23 cellular contexts compared by ENCODE assay signal in genomic region chr5:126359884-126360283, GRCh38.
A peak's percentile ranks its signal among the peaks of the same experiment; 100 is the strongest.
DNase-seq lines count a peak whose midpoint lies in the region; ATAC-seq and FAIRE-seq lines count a peak whose summit lies in the region.
"Had no signal": no experiment of that assay in that cellular context is flagged by ENCODE, and none has a peak within 500 bp of the region (broad histone marks: within the 10 kb centered on the region; RNA-seq: fewer than 3 reads in every experiment).

No MANE protein-coding gene starts in this region.

- H3K9ac ChIP-seq in mesenchymal stem cell (ENCODE audit: low read length), result no peak overlapping the region
- H3K9ac ChIP-seq: GM23248, neural progenitor cell had no signal

- H3K4me2 ChIP-seq in mesenchymal stem cell (ENCODE audit: low read length, poor library complexity, severe bottlenecking), result no peak overlapping the region
- H3K4me2 ChIP-seq: neural progenitor cell had no signal

- no peaks in the 10 kb centered on the region for H3K36me3 ChIP-seq in mesenchymal stem cell (ENCODE audit: control insufficient read depth in 1 of 2, insufficient read depth in 2 of 2, low read depth in 1 of 2, low read length in 2 of 2)
- H3K36me3 ChIP-seq: neural progenitor cell, uterus had no signal

- H3K27me3 Mint-ChIP-seq in activated CD8-positive, alpha-beta T cell treated with anti-CD3 and anti-CD28 coated beads, Interleukin-2, amount 10 ng/mL, durations not matched to agents 7 days and 5 days (ENCODE audit: low read depth), result peaks cover 11% of the 10 kb centered on the region
- H3K27me3 Mint-ChIP-seq in activated T-cell treated with anti-CD3 and anti-CD28 coated beads, Interleukin-2, amount 50 U/mL, for 24 hours, result no peaks in the 10 kb centered on the region
- H3K27me3 Mint-ChIP-seq: activated naive CD8-positive, alpha-beta T cell; CD4-positive, alpha-beta T cell had no signal

- 70% methylated on average over 6 of the region's 6 CpGs for WGBS in mesenchymal stem cell

- DNase-seq in GM18507 (ENCODE audit: extremely low spot score, insufficient read length, low read depth) (no peak), mesenchymal stem cell (peak; percentile 92), activated gamma-delta T cell treated with Interleukin-2 at 50 U/mL for 16 hours (no peak)
- no peak for DNase-seq in activated CD8-positive, alpha-beta T cell treated with anti-CD3 and anti-CD28 coated beads, Interleukin-2, amount 10 ng/mL, durations not matched to agents 7 days and 5 days
- DNase-seq in effector CD4-positive, alpha-beta T cell, result no peak
- no peak for DNase-seq in activated T-cell treated with anti-CD3 and anti-CD28 coated beads, Interleukin-2, amount 50 U/mL, for 24 hours
- DNase-seq: activated CD4-positive, alpha-beta T cell treated with anti-CD3 and anti-CD28 coated beads, Interleukin-2, amount 50 U/mL, for 4 hours; activated T-cell treated with anti-CD3 and anti-CD28 coated beads, Interleukin-2, amount 50 U/mL, for 4 hours; CD4-positive, alpha-beta T cell; DMS79 treated with DMSO at 0.1 percent for 48 hours; effector CD8-positive, alpha-beta T cell; GM23248; head of caudate nucleus; NCI-H2029 treated with DMSO at 0.1 percent for 48 hours; NCI-H774; retina; RPMI8226; uterus had no signal

- H2BK12ac ChIP-seq in mesenchymal stem cell (ENCODE audit: low read length in 2 of 2), result no peak overlapping the region

- no peak overlapping the region for H3K27ac Mint-ChIP-seq in activated CD8-positive, alpha-beta T cell treated with anti-CD3 and anti-CD28 coated beads, Interleukin-2, amount 10 ng/mL, durations not matched to agents 7 days and 5 days
- H3K27ac Mint-ChIP-seq in activated T-cell treated with anti-CD3 and anti-CD28 coated beads, Interleukin-2, amount 50 U/mL, for 24 hours, result no peak overlapping the region
- H3K27ac Mint-ChIP-seq: activated naive CD8-positive, alpha-beta T cell; CD4-positive, alpha-beta T cell; neural progenitor cell had no signal

- no peak overlapping the region for H3K23ac ChIP-seq in mesenchymal stem cell (ENCODE audit: low read length in 2 of 2)

- H4K8ac ChIP-seq in mesenchymal stem cell (ENCODE audit: low read length), result no peak overlapping the region

- no peak overlapping the region for H3K27ac ChIP-seq in mesenchymal stem cell (ENCODE audit: low read length, poor library complexity, severe bottlenecking)
- H3K27ac ChIP-seq: GM23248, neural progenitor cell, uterus had no signal

- peak overlapping the region; percentile 29 for H2BK120ac ChIP-seq in mesenchymal stem cell (ENCODE audit: low read depth, low read length)

- no peak overlapping the region for H3K4me3 Mint-ChIP-seq in activated CD8-positive, alpha-beta T cell treated with anti-CD3 and anti-CD28 coated beads, Interleukin-2, amount 10 ng/mL, durations not matched to agents 7 days and 5 days
- H3K4me3 Mint-ChIP-seq in activated T-cell treated with anti-CD3 and anti-CD28 coated beads, Interleukin-2, amount 50 U/mL, for 24 hours, result no peak overlapping the region
- H3K4me3 Mint-ChIP-seq: activated naive CD8-positive, alpha-beta T cell; activated T-cell treated with anti-CD3 and anti-CD28 coated beads, Interleukin-2, amount 50 U/mL, for 4 hours; CD4-positive, alpha-beta T cell; neural progenitor cell had no signal

- H2BK5ac ChIP-seq in mesenchymal stem cell (ENCODE audit: low read depth, low read length, poor library complexity, severe bottlenecking), result no peak overlapping the region

- CTCF ChIA-PET in activated CD8-positive, alpha-beta T cell treated with anti-CD3 and anti-CD28 coated beads, Interleukin-2, amount 10 ng/mL, durations not matched to agents 7 days and 5 days (lab: Charles Lee), result interaction anchor here (1.2 to 9.3 kb wide), 2 partner anchors 140 to 184 kb away, joined by 4 to 89 read pairs; no protein-coding TSS in a partner anchor

- H2AK5ac ChIP-seq in mesenchymal stem cell (ENCODE audit: low read length, severe bottlenecking), result no peak overlapping the region

- peak; percentile 86 for FAIRE-seq in GM18507 (lab: Jason Lieb, UNC)
- FAIRE-seq: islet of Langerhans had no signal

- H3K27me3 ChIP-seq in mesenchymal stem cell (ENCODE audit: control insufficient read depth in 1 of 2, insufficient read depth in 1 of 2, low read length in 2 of 2), result no peaks in the 10 kb centered on the region
- H3K27me3 ChIP-seq: neural progenitor cell, uterus had no signal

- no peak overlapping the region for H2AFZ ChIP-seq in mesenchymal stem cell (ENCODE audit: low read depth, low read length)
- H2AFZ ChIP-seq: GM23248, neural progenitor cell had no signal

- H3K36me3 Mint-ChIP-seq in activated CD8-positive, alpha-beta T cell treated with anti-CD3 and anti-CD28 coated beads, Interleukin-2, amount 10 ng/mL, durations not matched to agents 7 days and 5 days (ENCODE audit: low read depth), result no peaks in the 10 kb centered on the region
- H3K36me3 Mint-ChIP-seq in activated T-cell treated with anti-CD3 and anti-CD28 coated beads, Interleukin-2, amount 50 U/mL, for 24 hours (ENCODE audit: low read depth), result no peaks in the 10 kb centered on the region
- H3K36me3 Mint-ChIP-seq: activated naive CD8-positive, alpha-beta T cell; neural progenitor cell had no signal

- H3K4me1 ChIP-seq in mesenchymal stem cell (ENCODE audit: control insufficient read depth, insufficient read depth, low read depth, low read length), result peaks cover 2% of the 10 kb centered on the region
- H3K4me1 ChIP-seq: neural progenitor cell had no signal

- H2BK15ac ChIP-seq in mesenchymal stem cell (ENCODE audit: low read depth, poor library complexity, severe bottlenecking), result no peak overlapping the region

- H3K9me3 ChIP-seq in mesenchymal stem cell (ENCODE audit: control insufficient read depth, low read length), result no peaks in the 10 kb centered on the region
- H3K9me3 ChIP-seq: uterus had no signal

- H3K14ac ChIP-seq in mesenchymal stem cell (ENCODE audit: low read length in 2 of 2), result no peak overlapping the region

- no peaks in the 10 kb centered on the region for H3K79me1 ChIP-seq in mesenchymal stem cell (replicated peaks; ENCODE audit: low read length, poor library complexity, severe bottlenecking)

- H4K91ac ChIP-seq in mesenchymal stem cell (ENCODE audit: low read length), result no peak overlapping the region

- no peak overlapping the region for H3K4me3 ChIP-seq in mesenchymal stem cell (ENCODE audit: insufficient read depth in 1 of 2, low read depth in 1 of 2, low read length in 2 of 2)
- H3K4me3 ChIP-seq: GM23248, neural progenitor cell, uterus had no signal

- POLR2A ChIA-PET in activated CD8-positive, alpha-beta T cell treated with anti-CD3 and anti-CD28 coated beads, Interleukin-2, amount 10 ng/mL, durations not matched to agents 7 days and 5 days (lab: Charles Lee), result no interaction called here

- ATAC-seq in GM21381 (IDR thresholded peaks at IDR 0.05; ENCODE audit: unreplicated experiment) (peak; percentile 32), HG03521 (IDR thresholded peaks at IDR 0.05; ENCODE audit: unreplicated experiment) (peak; percentile 39)
- no peak for ATAC-seq in activated CD8-positive, alpha-beta T cell treated with anti-CD3 and anti-CD28 coated beads, Interleukin-2, amount 10 ng/mL, durations not matched to agents 7 days and 5 days
- ATAC-seq: activated T-cell treated with anti-CD3 and anti-CD28 coated beads, Interleukin-2, amount 50 U/mL, for 4 hours had no signal

- H3K4ac ChIP-seq in mesenchymal stem cell (ENCODE audit: low read depth in 1 of 2, low read length in 2 of 2), result no peak overlapping the region

- H3K18ac ChIP-seq in mesenchymal stem cell (ENCODE audit: low read depth in 1 of 2, low read length in 2 of 2), result no peak overlapping the region

- H3K4me1 Mint-ChIP-seq in activated CD8-positive, alpha-beta T cell treated with anti-CD3 and anti-CD28 coated beads, Interleukin-2, amount 10 ng/mL, durations not matched to agents 7 days and 5 days (ENCODE audit: low read depth), result peaks cover 24% of the 10 kb centered on the region
- peaks cover 11% of the 10 kb centered on the region for H3K4me1 Mint-ChIP-seq in activated T-cell treated with anti-CD3 and anti-CD28 coated beads, Interleukin-2, amount 50 U/mL, for 24 hours (ENCODE audit: low read depth)
- H3K4me1 Mint-ChIP-seq: neural progenitor cell had no signal

- H3K9me3 Mint-ChIP-seq in activated CD8-positive, alpha-beta T cell treated with anti-CD3 and anti-CD28 coated beads, Interleukin-2, amount 10 ng/mL, durations not matched to agents 7 days and 5 days (ENCODE audit: insufficient read depth), result no peaks in the 10 kb centered on the region
- no peaks in the 10 kb centered on the region for H3K9me3 Mint-ChIP-seq in activated T-cell treated with anti-CD3 and anti-CD28 coated beads, Interleukin-2, amount 50 U/mL, for 24 hours
- H3K9me3 Mint-ChIP-seq: activated T-cell treated with anti-CD3 and anti-CD28 coated beads, Interleukin-2, amount 50 U/mL, for 4 hours; CD4-positive, alpha-beta T cell; neural progenitor cell had no signal
